In the genomic region with DNA sequence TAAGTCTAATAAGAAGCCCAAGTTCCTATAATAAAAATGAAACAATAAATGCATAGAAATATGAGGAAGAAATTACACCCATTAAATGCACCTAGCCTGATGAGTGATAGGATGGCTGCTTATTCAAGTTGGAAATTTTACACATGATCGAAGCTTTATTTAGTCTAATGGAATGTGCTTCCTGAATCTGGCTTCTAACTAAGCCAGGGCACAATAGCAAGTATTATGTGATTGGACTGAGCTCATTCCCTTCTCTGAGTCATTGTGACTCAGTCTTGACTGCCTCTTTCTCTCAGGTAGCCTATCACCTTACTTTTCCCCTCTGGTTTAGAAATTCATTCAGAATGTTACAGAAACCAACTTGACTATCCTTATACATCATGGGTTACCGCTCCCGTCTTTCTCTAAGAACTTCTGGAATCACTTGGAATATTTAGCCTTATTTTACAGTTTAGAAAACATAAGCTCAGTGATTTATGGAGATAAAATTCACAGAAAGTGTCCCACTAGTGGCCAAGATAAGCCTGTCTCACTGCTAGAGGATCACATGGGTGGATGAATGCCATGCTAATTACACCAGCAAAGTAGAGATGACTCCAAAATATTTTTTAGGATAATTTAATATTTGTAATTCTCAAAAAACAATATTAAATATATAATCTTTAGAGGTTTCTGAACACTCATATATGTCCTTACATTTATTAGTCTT, we compare ENCODE assay signal across 14 cellular contexts.
DNase-seq lines count a peak whose midpoint lies in the region; ATAC-seq and TF ChIP-seq lines count a peak whose summit lies in the region.
"Had no signal": no experiment of that assay in that cellular context is flagged by ENCODE, and none has a peak within 500 bp of the region (broad histone marks: within the 10 kb centered on the region; RNA-seq: fewer than 3 reads in every experiment).

No MANE protein-coding gene starts in this region.

- H3F3A ChIP-seq in smooth muscle cell (ENCODE audit: low read depth): no peaks in the 10 kb centered on the region

- H3K9ac ChIP-seq in smooth muscle cell (ENCODE audit: low read depth): no peak overlapping the region

- ATAC-seq in heart left ventricle (peak in 3 of 4 donors; percentile 67 to 84 (median 75)), Right ventricle myocardium superior (ENCODE audit: poor library complexity) (no peak), HG02763 (IDR thresholded peaks at IDR 0.05; ENCODE audit: unreplicated experiment) (no peak)
- ATAC-seq: gastrocnemius medialis had no signal

- H3K4me3 ChIP-seq in heart left ventricle: no peak overlapping the region
- H3K4me3 ChIP-seq in foreskin fibroblast (ENCODE audit: low read depth in 1 of 2, low read length in 2 of 2): no peak overlapping the region
- H3K4me3 ChIP-seq in smooth muscle cell: no peak overlapping the region
- H3K4me3 ChIP-seq: cardiac muscle cell, gastrocnemius medialis, lung had no signal

- H3K4me2 ChIP-seq in smooth muscle cell: peak overlapping the region; percentile 10

- TF ChIP-seq CTCF in heart left ventricle (IDR thresholded peaks at IDR 0.05): no peak
- no peak for TF ChIP-seq CTCF in foreskin fibroblast (IDR thresholded peaks at IDR 0.05; ENCODE audit: low read depth, low read length)
- peak; percentile 12 for TF ChIP-seq CTCF in smooth muscle cell (IDR thresholded peaks at IDR 0.05; ENCODE audit: borderline replicate concordance, insufficient read depth, poor library complexity, severe bottlenecking)

- H3K9me3 ChIP-seq in heart left ventricle: peaks cover 0 to 5% (median 0%) of the 10 kb centered on the region in 12 donors
- H3K9me3 ChIP-seq in smooth muscle cell (replicated peaks; ENCODE audit: low read depth): peaks cover 7% of the 10 kb centered on the region
- H3K9me3 ChIP-seq: gastrocnemius medialis had no signal

- H3K27ac ChIP-seq in heart left ventricle: peak overlapping the region in 6 of 12 donors; percentile 8 to 54 (median 36)
- H3K27ac ChIP-seq in smooth muscle cell (ENCODE audit: low read depth): peak overlapping the region; percentile 87
- H3K27ac ChIP-seq: cardiac muscle cell had no signal

- DNase-seq in heart left ventricle (no peak), Right ventricle myocardium superior (no peak), SW480 (ENCODE audit: low spot score) (peak; percentile 90), foreskin fibroblast (peak; percentile 54 to 74), smooth muscle cell (lab: John Stamatoyannopoulos, UW; ENCODE audit: unreplicated experiment) (no peak), NCI-H1436 treated with DMSO at 0.1 percent for 48 hours (lab: John Stamatoyannopoulos, UW) (no peak), iPS-NIHi7 (ENCODE audit: extremely low spot score) (no peak)
- DNase-seq: 8988T, gastrocnemius medialis, MM.1S, NCI-H69 had no signal

- H3K36me3 ChIP-seq in heart left ventricle: no peaks in the 10 kb centered on the region
- no peaks in the 10 kb centered on the region for H3K36me3 ChIP-seq in smooth muscle cell (ENCODE audit: low read depth)
- H3K36me3 ChIP-seq: cardiac muscle cell, gastrocnemius medialis had no signal

- WGBS in heart left ventricle, 4 donors: 70 to 82% (median 72%) methylated on average over 3 of the region's 3 CpGs
- 55% methylated on average over 3 of the region's 3 CpGs for WGBS in smooth muscle cell (ENCODE audit: low lambda C conversion rate)

- H3K27me3 ChIP-seq in heart left ventricle (no peaks in the 10 kb centered on the region), smooth muscle cell (ENCODE audit: low read depth) (no peaks in the 10 kb centered on the region)
- H3K27me3 ChIP-seq: cardiac muscle cell, gastrocnemius medialis had no signal

- no peak for TF ChIP-seq POLR2A in heart left ventricle (IDR thresholded peaks at IDR 0.05)

- H2AFZ ChIP-seq in smooth muscle cell (ENCODE audit: low read depth): no peak overlapping the region

- H4K20me1 ChIP-seq in smooth muscle cell (ENCODE audit: low read depth): no peaks in the 10 kb centered on the region

- peaks cover 0 to 22% (median 5%) of the 10 kb centered on the region in 12 donors for H3K4me1 ChIP-seq in heart left ventricle
- H3K4me1 ChIP-seq in smooth muscle cell (ENCODE audit: low read depth): peaks cover 12% of the 10 kb centered on the region

- intact Hi-C loops in heart left ventricle (cut with DNase I): no loop called here
- intact Hi-C loops in Right ventricle myocardium superior (cut with DNase I): no loop called here

- no peaks in the 10 kb centered on the region for H3K79me2 ChIP-seq in smooth muscle cell (ENCODE audit: low read depth)

Comparison
In these comparisons a context has a peak if more than half of its experiments do, and no peak if none do; other contexts are left out.
1. ATAC-seq: peak in heart left ventricle (3 of 4); none in Right ventricle myocardium superior (single experiment) and HG02763 (single experiment).
2. DNase-seq: peak in SW480 (single experiment) and foreskin fibroblast (2 of 2); none in heart left ventricle (0 of 5), Right ventricle myocardium superior (single experiment), smooth muscle cell (single experiment), NCI-H1436 treated with DMSO at 0.1 percent for 48 hours (single experiment) and iPS-NIHi7 (single experiment).